Comparison of ENCODE assay signal across 32 cellular contexts in genomic region chr3:124950026-124950425, GRCh38. TPM values are rescaled to one million over a fixed set of nuclear protein-coding genes. Genes with fewer than 3 reads are reported as not detected.
"Had no signal": no experiment of that assay in that cellular context is flagged by ENCODE, and none has a peak within 500 bp of the region (broad histone marks: within the 10 kb centered on the region; RNA-seq: fewer than 3 reads in every experiment).

No MANE protein-coding gene starts in this region.

- H3K9me3 ChIP-seq: colonic mucosa, esophagus squamous epithelium, gastrocnemius medialis, heart right ventricle, left lung, lower lobe of right lung had no signal

- H3K4me3 Mint-ChIP-seq: dendritic cell treated with granulocyte-macrophage colony-stimulating factor and Interleukin-4, amounts not matched to agents 40 ng/mL and 50 ng/mL, for 4 days; effector memory CD8-positive, alpha-beta T cell; endodermal cell; memory B cell; naive thymus-derived CD4-positive, alpha-beta T cell; natural killer cell had no signal

- H3K36me3 ChIP-seq: colonic mucosa, esophagus squamous epithelium, gastrocnemius medialis, heart right ventricle, left lung, lower lobe of right lung had no signal

- ATAC-seq: effector memory CD8-positive, alpha-beta T cell; esophagus mucosa; gastrocnemius medialis; heart right ventricle; left cardiac atrium; left lung; left ventricle myocardium superior; lower lobe of right lung; naive thymus-derived CD4-positive, alpha-beta T cell; natural killer cell had no signal

- H3K27me3 ChIP-seq: colonic mucosa, esophagus squamous epithelium, gastrocnemius medialis, heart right ventricle, left lung had no signal

- H3K9me3 Mint-ChIP-seq: dendritic cell treated with granulocyte-macrophage colony-stimulating factor and Interleukin-4, amounts not matched to agents 40 ng/mL and 50 ng/mL, for 4 days; effector memory CD8-positive, alpha-beta T cell; endodermal cell; memory B cell; naive thymus-derived CD4-positive, alpha-beta T cell; natural killer cell had no signal

- H3K27ac ChIP-seq: colonic mucosa, esophagus squamous epithelium, gastrocnemius medialis, heart right ventricle, left lung, lower lobe of right lung had no signal

- H3K27ac Mint-ChIP-seq: dendritic cell treated with granulocyte-macrophage colony-stimulating factor and Interleukin-4, amounts not matched to agents 40 ng/mL and 50 ng/mL, for 4 days; effector memory CD8-positive, alpha-beta T cell; endodermal cell; memory B cell; naive thymus-derived CD4-positive, alpha-beta T cell; natural killer cell had no signal

- H3K4me1 ChIP-seq: colonic mucosa, esophagus squamous epithelium, gastrocnemius medialis, heart right ventricle, left lung, lower lobe of right lung had no signal

- DNase-seq: colonic mucosa; cortex of kidney; effector CD8-positive, alpha-beta T cell; effector memory CD8-positive, alpha-beta T cell; endodermal cell; erythroblast; esophagus squamous epithelium; foreskin fibroblast; foreskin melanocyte; gastrocnemius medialis; glutamatergic neuron; head of caudate nucleus; heart right ventricle; hippocampal formation; left cardiac atrium; left lung; left ventricle myocardium superior; lower lobe of right lung; mesendoderm; midbrain; naive thymus-derived CD4-positive, alpha-beta T cell; natural killer cell had no signal

- H3K4me1 Mint-ChIP-seq: endodermal cell; memory B cell; naive thymus-derived CD4-positive, alpha-beta T cell; natural killer cell had no signal

- H3K4me3 ChIP-seq: colonic mucosa, esophagus squamous epithelium, gastrocnemius medialis, heart right ventricle, left lung, lower lobe of right lung had no signal

- H3K36me3 Mint-ChIP-seq: memory B cell; naive thymus-derived CD4-positive, alpha-beta T cell; natural killer cell had no signal

RNA-seq across cellular contexts. Expression of gene MUC13, which starts 15.5 kb away (rescaled TPM):
- total RNA-seq: dermis microvascular lymphatic vessel endothelial cell; esophagus mucosa; glomerular endothelial cell; kidney epithelial cell; left cardiac atrium; left ventricle myocardium superior; lower leg skin; lung microvascular endothelial cell; naive thymus-derived CD4-positive, alpha-beta T cell had no signal
- polyA plus RNA-seq: fibroblast of lung; keratinocyte; naive thymus-derived CD4-positive, alpha-beta T cell had no signal
